ENCODE assay signal across 28 cellular contexts in genomic region chr2:18998492-18998891, GRCh38.
"Had no signal": no experiment of that assay in that cellular context is flagged by ENCODE, and none has a peak within 500 bp of the region (broad histone marks: within the 10 kb centered on the region; RNA-seq: fewer than 3 reads in every experiment).

No MANE protein-coding gene starts in this region.

- FAIRE-seq: bronchial epithelial cell, K562 had no signal

- H3K27ac ChIP-seq: ascending aorta, body of pancreas, Peyer's patch, SJSA1 had no signal

- H3K4me1 ChIP-seq: ascending aorta, body of pancreas, Peyer's patch had no signal

- H3K9me3 Mint-ChIP-seq: activated naive CD4-positive, alpha-beta T cell treated with anti-CD3 and anti-CD28 coated beads, Interleukin-2, amount 50 U/mL, for 24 hours; activated T-cell treated with anti-CD3 and anti-CD28 coated beads, Interleukin-2, amount 50 U/mL, for 24 hours; activated T-helper 1 cell treated with anti-CD3 and anti-CD28 coated beads, Interleukin-12 subunit alpha, Interleukin-12 subunit beta, Interleukin-2, Interleukin-4 antibody, amounts not matched to agents 30 ng/mL and 10 ng/mL and 1 ng/mL, durations not matched to agents 14 hours and 24 hours and 36 hours; T-helper 1 cell treated with Interleukin-12 subunit alpha and Interleukin-12 subunit beta and Interleukin-4 antibody, amounts not matched to agents 30 μg/mL and 1 μg/mL, for 36 hours; WTC11 had no signal

- H3K27me3 ChIP-seq: ascending aorta, body of pancreas, Peyer's patch, SJSA1 had no signal

- H3K27ac Mint-ChIP-seq: activated CD8-positive, alpha-beta memory T cell treated with anti-CD3 and anti-CD28 coated beads, Interleukin-2, amount 10 ng/mL, durations not matched to agents 7 days and 5 days; activated naive CD4-positive, alpha-beta T cell treated with anti-CD3 and anti-CD28 coated beads, Interleukin-2, amount 50 U/mL, for 24 hours; activated T-cell treated with anti-CD3 and anti-CD28 coated beads, Interleukin-2, amount 50 U/mL, for 24 hours; activated T-helper 1 cell treated with anti-CD3 and anti-CD28 coated beads, Interleukin-12 subunit alpha, Interleukin-12 subunit beta, Interleukin-2, Interleukin-4 antibody, amounts not matched to agents 30 ng/mL and 10 ng/mL and 1 ng/mL, durations not matched to agents 14 hours and 24 hours and 36 hours; T-helper 1 cell treated with Interleukin-12 subunit alpha and Interleukin-12 subunit beta and Interleukin-4 antibody, amounts not matched to agents 30 μg/mL and 1 μg/mL, for 36 hours; WTC11 had no signal

- H3K36me3 ChIP-seq: ascending aorta, Peyer's patch, SJSA1 had no signal

- H3K4me1 Mint-ChIP-seq: activated CD8-positive, alpha-beta memory T cell treated with anti-CD3 and anti-CD28 coated beads, Interleukin-2, amount 10 ng/mL, durations not matched to agents 7 days and 5 days; activated naive CD4-positive, alpha-beta T cell treated with anti-CD3 and anti-CD28 coated beads, Interleukin-2, amount 50 U/mL, for 24 hours; WTC11 had no signal

- H3K4me3 Mint-ChIP-seq: activated CD8-positive, alpha-beta memory T cell treated with anti-CD3 and anti-CD28 coated beads, Interleukin-2, amount 10 ng/mL, durations not matched to agents 7 days and 5 days; activated naive CD4-positive, alpha-beta T cell treated with anti-CD3 and anti-CD28 coated beads, Interleukin-2, amount 50 U/mL, for 24 hours; activated T-cell treated with anti-CD3 and anti-CD28 coated beads, Interleukin-2, amount 50 U/mL, for 24 hours; activated T-helper 1 cell treated with anti-CD3 and anti-CD28 coated beads, Interleukin-12 subunit alpha, Interleukin-12 subunit beta, Interleukin-2, Interleukin-4 antibody, amounts not matched to agents 30 ng/mL and 10 ng/mL and 1 ng/mL, durations not matched to agents 14 hours and 24 hours and 36 hours; T-helper 1 cell treated with Interleukin-12 subunit alpha and Interleukin-12 subunit beta and Interleukin-4 antibody, amounts not matched to agents 30 μg/mL and 1 μg/mL, for 36 hours; WTC11 had no signal

- H3K4me3 ChIP-seq: ascending aorta, body of pancreas, K562, Peyer's patch, SJSA1 had no signal

- H3K36me3 Mint-ChIP-seq: activated CD8-positive, alpha-beta memory T cell treated with anti-CD3 and anti-CD28 coated beads, Interleukin-2, amount 10 ng/mL, durations not matched to agents 7 days and 5 days; activated naive CD4-positive, alpha-beta T cell treated with anti-CD3 and anti-CD28 coated beads, Interleukin-2, amount 50 U/mL, for 24 hours; WTC11 had no signal

- ATAC-seq: activated CD8-positive, alpha-beta memory T cell treated with anti-CD3 and anti-CD28 coated beads, Interleukin-2, amount 10 ng/mL, durations not matched to agents 7 days and 5 days; body of pancreas; K562; SK-N-SH treated with all-trans-retinoic acid at 6 μM for 48 hours; WTC11 had no signal

- H3K27me3 Mint-ChIP-seq: activated CD8-positive, alpha-beta memory T cell treated with anti-CD3 and anti-CD28 coated beads, Interleukin-2, amount 10 ng/mL, durations not matched to agents 7 days and 5 days; activated naive CD4-positive, alpha-beta T cell treated with anti-CD3 and anti-CD28 coated beads, Interleukin-2, amount 50 U/mL, for 24 hours; activated T-cell treated with anti-CD3 and anti-CD28 coated beads, Interleukin-2, amount 50 U/mL, for 24 hours had no signal

- H3K9me3 ChIP-seq: ascending aorta, body of pancreas, Peyer's patch, SJSA1 had no signal

- DNase-seq: activated CD4-positive, alpha-beta T cell treated with anti-CD3 and anti-CD28 coated beads for 48 hours; activated CD4-positive, alpha-beta T cell treated with anti-CD3 and anti-CD28 coated beads, Interleukin-2, amount 50 U/mL, for 4 hours; activated CD4-positive, CD25-positive, alpha-beta regulatory T cell treated with anti-CD3 and anti-CD28 coated beads, Interleukin-2, amount 50 U/mL, for 72 hours; activated CD8-positive, alpha-beta memory T cell treated with anti-CD3 and anti-CD28 coated beads, Interleukin-2, amount 10 ng/mL, durations not matched to agents 7 days and 5 days; activated effector memory CD4-positive, alpha-beta T cell treated with Interleukin-2 at 50 U/mL for 16 hours; activated naive CD4-positive, alpha-beta T cell; activated T-cell treated with anti-CD3 and anti-CD28 coated beads, Interleukin-2, amount 50 U/mL, for 24 hours; amniotic stem cell; body of pancreas; central memory CD4-positive, alpha-beta T cell; Karpas-422; NCI-H1105 treated with DMSO at 0.1 percent for 48 hours; NCI-H1436 treated with DMSO at 0.1 percent for 48 hours; NCI-H2029; NCI-H345; NCI-H510A; NCI-H69; Peyer's patch; SHP77 had no signal
